In the genomic region with DNA sequence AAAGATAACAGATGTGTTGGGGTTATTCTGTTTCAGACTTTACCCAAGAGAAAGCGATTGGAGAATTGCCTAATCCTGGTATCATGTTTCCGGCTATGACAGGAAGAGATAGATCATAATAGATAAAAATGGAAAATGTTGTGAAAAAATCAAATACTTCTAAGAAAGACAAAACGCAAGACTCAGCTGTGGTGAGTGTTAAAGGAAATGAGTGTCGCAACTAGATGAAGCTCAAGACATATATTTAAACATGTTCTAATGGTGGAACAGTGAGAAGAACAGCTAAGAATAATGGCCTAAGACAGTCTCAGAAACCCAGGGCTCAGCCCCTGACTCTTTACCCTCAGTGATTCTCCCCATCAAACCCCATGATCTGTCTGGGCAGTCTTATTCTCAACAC, we compare ENCODE assay signal across 9 cellular contexts.
DNase-seq lines count a peak whose midpoint lies in the region; ATAC-seq and TF ChIP-seq lines count a peak whose summit lies in the region.
"Had no signal": no experiment of that assay in that cellular context is flagged by ENCODE, and none has a peak within 500 bp of the region (broad histone marks: within the 10 kb centered on the region; RNA-seq: fewer than 3 reads in every experiment).

No MANE protein-coding gene starts in this region.

- H2BK5ac ChIP-seq in IMR-90 (ENCODE audit: low read depth, low read length, poor library complexity, severe bottlenecking) (peak overlapping the region; percentile 98), mesenchymal stem cell (ENCODE audit: low read depth, low read length, poor library complexity, severe bottlenecking) (no peak overlapping the region)

- no peak overlapping the region for H2BK12ac ChIP-seq in mesenchymal stem cell (ENCODE audit: low read length in 2 of 2)

- no peaks in the 10 kb centered on the region for H3K9me3 ChIP-seq in IMR-90 (ENCODE audit: control insufficient read depth, insufficient read depth, low read length)
- H3K9me3 ChIP-seq in mesenchymal stem cell (ENCODE audit: control insufficient read depth, low read length) = peaks cover 6% of the 10 kb centered on the region

- H2BK15ac ChIP-seq in IMR-90 (ENCODE audit: low read depth, low read length) (peak overlapping the region; percentile 42; the same call in 1 of the 3 replicates), mesenchymal stem cell (ENCODE audit: low read depth, poor library complexity, severe bottlenecking) (no peak overlapping the region)

- no peak overlapping the region for H3K4me3 ChIP-seq in IMR-90 (ENCODE audit: insufficient read depth, low read depth, low read length)
- H3K4me3 ChIP-seq in mesenchymal stem cell (ENCODE audit: insufficient read depth in 1 of 2, low read depth in 1 of 2, low read length in 2 of 2) = no peak overlapping the region

- H3K27ac Mint-ChIP-seq in activated T-helper 2 cell treated with anti-CD3 and anti-CD28 coated beads, Interferon-gamma antibody, Interleukin-2, Interleukin-4, amounts not matched to agents 10 μg/mL and 5 μg/mL and 100 μg/mL, durations not matched to agents 14 hours and 24 hours and 36 hours = peak overlapping the region; percentile 6
- H3K27ac Mint-ChIP-seq: brain had no signal

- peaks cover 14% of the 10 kb centered on the region for H3K4me1 ChIP-seq in IMR-90 (ENCODE audit: control insufficient read depth, insufficient read depth, low read length)
- H3K4me1 ChIP-seq in mesenchymal stem cell (ENCODE audit: control insufficient read depth, insufficient read depth, low read depth, low read length) = peaks cover 2% of the 10 kb centered on the region

- H2AFZ ChIP-seq in IMR-90 (replicated peaks; ENCODE audit: low read length, poor library complexity) (peak overlapping the region; percentile 28), mesenchymal stem cell (ENCODE audit: low read depth, low read length) (no peak overlapping the region)

- no peaks in the 10 kb centered on the region for H3K36me3 ChIP-seq in IMR-90 (ENCODE audit: control insufficient read depth, insufficient read depth, low read length)
- H3K36me3 ChIP-seq in mesenchymal stem cell (ENCODE audit: control insufficient read depth in 1 of 2, insufficient read depth in 2 of 2, low read depth in 1 of 2, low read length in 2 of 2) = no peaks in the 10 kb centered on the region

- no peak for TF ChIP-seq RAD21 in IMR-90 (IDR thresholded peaks at IDR 0.05; ENCODE audit: low read length)

- no peak overlapping the region for H2AK9ac ChIP-seq in IMR-90 (replicated peaks; ENCODE audit: low read depth, low read length, poor library complexity)

- H2AK5ac ChIP-seq in IMR-90 (ENCODE audit: low read depth, low read length) = no peak overlapping the region
- H2AK5ac ChIP-seq in mesenchymal stem cell (ENCODE audit: low read length, severe bottlenecking) = peak overlapping the region; percentile 84

- peak overlapping the region in 1 of 2 experiments; percentile 75; a peak in 3 of 4 replicates for H4K8ac ChIP-seq in IMR-90 (ENCODE audit: low read depth in 2 of 2, low read length in 2 of 2)
- H4K8ac ChIP-seq in mesenchymal stem cell (ENCODE audit: low read length) = no peak overlapping the region

- peak overlapping the region; percentile 27 for H3K56ac ChIP-seq in IMR-90 (ENCODE audit: extremely low read depth, insufficient read depth, low read length)

- H3K4me1 Mint-ChIP-seq in activated T-helper 2 cell treated with anti-CD3 and anti-CD28 coated beads, Interferon-gamma antibody, Interleukin-2, Interleukin-4, amounts not matched to agents 10 μg/mL and 5 μg/mL and 100 μg/mL, durations not matched to agents 14 hours and 24 hours and 36 hours (ENCODE audit: low read depth) = peaks cover 25% of the 10 kb centered on the region

- peaks cover 17% of the 10 kb centered on the region for H3K9me3 Mint-ChIP-seq in activated T-helper 2 cell treated with anti-CD3 and anti-CD28 coated beads, Interferon-gamma antibody, Interleukin-2, Interleukin-4, amounts not matched to agents 10 μg/mL and 5 μg/mL and 100 μg/mL, durations not matched to agents 14 hours and 24 hours and 36 hours

- TF ChIP-seq CTCF in AG09319 (IDR thresholded peaks at IDR 0.05; ENCODE audit: low read depth, low read length) = no peak
- no peak for TF ChIP-seq CTCF in IMR-90 (conservative IDR thresholded peaks at IDR 0.05; ENCODE audit: low read depth, low read length)

- H3K27me3 ChIP-seq in IMR-90 (ENCODE audit: control insufficient read depth, insufficient read depth, low read length) = no peaks in the 10 kb centered on the region
- H3K27me3 ChIP-seq in mesenchymal stem cell (ENCODE audit: control insufficient read depth in 1 of 2, insufficient read depth in 1 of 2, low read length in 2 of 2) = no peaks in the 10 kb centered on the region

- H2BK120ac ChIP-seq in IMR-90 (ENCODE audit: low read depth, low read length) (peak overlapping the region; percentile 99), mesenchymal stem cell (ENCODE audit: low read depth, low read length) (no peak overlapping the region)

- peak overlapping the region; percentile 86; the same call in 1 of the 2 replicates for H3K23ac ChIP-seq in IMR-90 (ENCODE audit: low read depth, low read length)
- no peak overlapping the region for H3K23ac ChIP-seq in mesenchymal stem cell (ENCODE audit: low read length in 2 of 2)

- H4K91ac ChIP-seq in IMR-90 (ENCODE audit: insufficient read depth, low read depth, low read length) (peak overlapping the region; percentile 64; the same call in 1 of the 2 replicates), mesenchymal stem cell (ENCODE audit: low read length) (no peak overlapping the region)

- H3K14ac ChIP-seq in IMR-90 (replicated peaks; ENCODE audit: low read depth, low read length) (peak overlapping the region; percentile 86), mesenchymal stem cell (ENCODE audit: low read length in 2 of 2) (no peak overlapping the region)

- no peaks in the 10 kb centered on the region for H4K20me1 ChIP-seq in IMR-90 (ENCODE audit: insufficient read depth, low read length)

- DNase-seq in AG09319 (ENCODE audit: extremely low read depth, low read depth) (peak; percentile 25), IMR-90 (peak; percentile 75), mesenchymal stem cell (peak; percentile 77)
- DNase-seq in activated T-helper 2 cell treated with anti-CD3 and anti-CD28 coated beads, Interferon-gamma antibody, Interleukin-2, Interleukin-4, amounts not matched to agents 10 μg/mL and 5 μg/mL and 100 μg/mL, durations not matched to agents 14 hours and 24 hours and 36 hours (ENCODE audit: low spot score) = no peak

- H3K18ac ChIP-seq in IMR-90 (ENCODE audit: low read depth, low read length) (peak overlapping the region; percentile 96), mesenchymal stem cell (ENCODE audit: low read depth in 1 of 2, low read length in 2 of 2) (peak overlapping the region in 1 of 2 experiments; percentile 89)

- peak overlapping the region; percentile 87; the same call in 1 of the 2 replicates for H3K4ac ChIP-seq in IMR-90 (ENCODE audit: low read depth, low read length)
- H3K4ac ChIP-seq in mesenchymal stem cell (ENCODE audit: low read depth in 1 of 2, low read length in 2 of 2) = no peak overlapping the region

- H3K27ac ChIP-seq in IMR-90 (ENCODE audit: insufficient read depth, low read length) (peak overlapping the region; percentile 84; the same call in 1 of the 2 replicates), mesenchymal stem cell (ENCODE audit: low read length, poor library complexity, severe bottlenecking) (no peak overlapping the region)

- no TSS peak for BruUV-seq in IMR-90 (replicated peaks; lab: Mats Ljungman, UMichigan)

- ATAC-seq in IMR-90 (ENCODE audit: low read depth) = peak; percentile 48
- ATAC-seq in HG03095 (IDR thresholded peaks at IDR 0.05; ENCODE audit: unreplicated experiment) = no peak
- ATAC-seq in HG02981 (IDR thresholded peaks at IDR 0.05; ENCODE audit: unreplicated experiment) = no peak
- ATAC-seq in HG02970 (IDR thresholded peaks at IDR 0.05; ENCODE audit: low FRiP score, unreplicated experiment) = no peak
- no peak for ATAC-seq in GM18519 (IDR thresholded peaks at IDR 0.05; ENCODE audit: low FRiP score, unreplicated experiment)

- H3K27me3 Mint-ChIP-seq in activated T-helper 2 cell treated with anti-CD3 and anti-CD28 coated beads, Interferon-gamma antibody, Interleukin-2, Interleukin-4, amounts not matched to agents 10 μg/mL and 5 μg/mL and 100 μg/mL, durations not matched to agents 14 hours and 24 hours and 36 hours (ENCODE audit: low read depth) = peaks cover 13% of the 10 kb centered on the region
- H3K27me3 Mint-ChIP-seq: brain had no signal

- H3K4me2 ChIP-seq in IMR-90 (ENCODE audit: low read depth, low read length) = peak overlapping the region; percentile 64
- no peak overlapping the region for H3K4me2 ChIP-seq in mesenchymal stem cell (ENCODE audit: low read length, poor library complexity, severe bottlenecking)

- POLR2A ChIA-PET in IMR-90 (lab: Charles Lee; ENCODE audit: unreplicated experiment) = no interaction called here

- H4K5ac ChIP-seq in IMR-90 (ENCODE audit: low read depth, low read length) = peak overlapping the region; percentile 89

- no peak overlapping the region for H3K4me3 Mint-ChIP-seq in activated T-helper 2 cell treated with anti-CD3 and anti-CD28 coated beads, Interferon-gamma antibody, Interleukin-2, Interleukin-4, amounts not matched to agents 10 μg/mL and 5 μg/mL and 100 μg/mL, durations not matched to agents 14 hours and 24 hours and 36 hours (ENCODE audit: low read depth)
- H3K4me3 Mint-ChIP-seq: brain had no signal

- no CpG with 5 or more reads among the region's 4 CpGs for WGBS in IMR-90 (ENCODE audit: extremely low coverage in 2 of 2, insufficient read length in 1 of 2), 2 experiments
- WGBS in mesenchymal stem cell = 27% methylated on average over 2 of the region's 4 CpGs

- H3K9ac ChIP-seq in IMR-90 (ENCODE audit: low read depth, low read length) (no peak overlapping the region), mesenchymal stem cell (ENCODE audit: low read length) (peak overlapping the region; percentile 40)

- dilution Hi-C loops in IMR-90 (cut with HindIII; ENCODE audit: low sequenced_read_pairs, unreplicated experiment) = no loop called here

- TF ChIP-seq POLR2A in IMR-90 (IDR thresholded peaks at IDR 0.05; ENCODE audit: low read depth, low read length) = no peak

- H3K36me3 Mint-ChIP-seq in activated T-helper 2 cell treated with anti-CD3 and anti-CD28 coated beads, Interferon-gamma antibody, Interleukin-2, Interleukin-4, amounts not matched to agents 10 μg/mL and 5 μg/mL and 100 μg/mL, durations not matched to agents 14 hours and 24 hours and 36 hours (ENCODE audit: low read depth) = peaks cover 3% of the 10 kb centered on the region
- H3K36me3 Mint-ChIP-seq: brain had no signal

- no peaks in the 10 kb centered on the region for H3K79me1 ChIP-seq in IMR-90 (ENCODE audit: low read depth in 1 of 2, low read length in 2 of 2)
- no peaks in the 10 kb centered on the region for H3K79me1 ChIP-seq in mesenchymal stem cell (replicated peaks; ENCODE audit: low read length, poor library complexity, severe bottlenecking)

- H2BK20ac ChIP-seq in IMR-90 (ENCODE audit: low read depth, low read length) = peak overlapping the region; percentile 95

- H3K9me1 ChIP-seq in IMR-90 (ENCODE audit: insufficient read depth, low read length) = peaks cover 4% of the 10 kb centered on the region

- CTCF ChIA-PET in IMR-90 (lab: Yijun Ruan, JAX) = no interaction called here

- in situ Hi-C loops in IMR-90 (cut with MboI; ENCODE audit: low sequenced_read_pairs) = no loop called here

- intact Hi-C loops in IMR-90 (cut with micrococcal nuclease) = loop anchor here (5.0 kb wide), 1 partner anchor 588 kb away; no protein-coding TSS in a partner anchor
- intact Hi-C loops in activated T-helper 2 cell treated with anti-CD3 and anti-CD28 coated beads, Interferon-gamma antibody, Interleukin-2, Interleukin-4, amounts not matched to agents 10 μg/mL and 5 μg/mL and 100 μg/mL, durations not matched to agents 14 hours and 24 hours and 36 hours (cut with micrococcal nuclease) = loop anchor here (1.0 kb wide), 1 partner anchor 104 kb away; no protein-coding TSS in a partner anchor
